In the genomic region with DNA sequence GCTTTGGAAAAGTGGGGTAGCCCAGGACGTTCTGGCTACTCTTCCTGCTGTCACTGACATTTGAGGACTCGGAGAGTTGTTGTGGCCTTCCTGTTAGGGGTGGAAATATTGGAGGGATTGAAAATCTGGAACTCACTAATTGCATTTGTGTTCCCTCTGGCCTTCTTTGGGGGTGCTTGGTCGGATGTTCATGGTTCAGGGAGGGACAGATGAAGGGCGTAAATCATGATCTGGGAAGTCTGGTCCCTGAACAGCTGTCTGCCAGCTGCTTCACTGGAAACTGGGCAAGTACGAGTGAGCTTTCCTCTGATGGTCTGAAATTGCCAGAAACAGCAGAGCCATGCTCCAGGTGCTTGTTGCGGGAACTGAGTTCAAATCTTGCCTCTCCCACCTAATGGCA, we compare ENCODE assay signal across 12 cellular contexts.
"Had no signal": no experiment of that assay in that cellular context is flagged by ENCODE, and none has a peak within 500 bp of the region (broad histone marks: within the 10 kb centered on the region; RNA-seq: fewer than 3 reads in every experiment).

No MANE protein-coding gene starts in this region.

- DNase-seq: activated CD4-positive, alpha-beta memory T cell treated with anti-CD3 and anti-CD28 coated beads for 36 hours; activated CD8-positive, alpha-beta memory T cell treated with anti-CD3 and anti-CD28 coated beads, Interleukin-2, amount 10 ng/mL, durations not matched to agents 7 days and 5 days; activated naive CD4-positive, alpha-beta T cell treated with anti-CD3 and anti-CD28 coated beads, Interleukin-2, amount 50 U/mL, for 16 hours; activated T-cell treated with anti-CD3 and anti-CD28 coated beads, Interleukin-2, amount 50 U/mL, for 24 hours; endodermal cell; hypothalamus; ovary; sigmoid colon; stimulated activated CD4-positive, alpha-beta T cell treated with anti-CD3 and anti-CD28 coated beads, Interleukin-1b, Interleukin-23, amount 100 ng/mL, for 48 hours; stomach; WERI-Rb-1 had no signal

- H3K27me3 ChIP-seq: gastroesophageal sphincter, ovary, sigmoid colon, stomach had no signal

- H3K9me3 ChIP-seq: gastroesophageal sphincter, ovary, sigmoid colon, stomach had no signal

- ATAC-seq: activated CD8-positive, alpha-beta memory T cell treated with anti-CD3 and anti-CD28 coated beads, Interleukin-2, amount 10 ng/mL, durations not matched to agents 7 days and 5 days; gastroesophageal sphincter had no signal

- H3K27ac ChIP-seq: gastroesophageal sphincter, ovary, sigmoid colon, stomach, WERI-Rb-1 had no signal

- H3K4me3 ChIP-seq: gastroesophageal sphincter, ovary, sigmoid colon, stomach had no signal

- H3K36me3 ChIP-seq: gastroesophageal sphincter, ovary, sigmoid colon, stomach, WERI-Rb-1 had no signal
